8 cellular contexts compared by ENCODE assay signal in genomic region chr6:130365166-130366010, GRCh38. TPM values are rescaled to one million over a fixed set of nuclear protein-coding genes. Genes with fewer than 3 reads are reported as not detected.
A peak's percentile ranks its signal among the peaks of the same experiment; 100 is the strongest.
DNase-seq lines count a peak whose midpoint lies in the region; TF ChIP-seq lines count a peak whose summit lies in the region.

No MANE protein-coding gene starts in this region.

- H3K4me3 ChIP-seq in H7 (ENCODE audit: insufficient read depth, low read depth, low read length), result peak overlapping the region; percentile 74

- peaks cover 16% of the 10 kb centered on the region; the same call in 1 of the 2 replicates for H3K27me3 ChIP-seq in H7 (ENCODE audit: control insufficient read depth, insufficient read depth, low read length)

- H3K4me3 Mint-ChIP-seq in nephron progenitor cell, result peak overlapping the region; percentile 80

- peak; percentile 76 for TF ChIP-seq CTCF in nephron progenitor cell (IDR thresholded peaks at IDR 0.05)

- no peaks in the 10 kb centered on the region for H3K36me3 ChIP-seq in H7 (replicated peaks; ENCODE audit: control insufficient read depth, insufficient read depth, low read length)

- H3K27me3 Mint-ChIP-seq in nephron progenitor cell (ENCODE audit: low read depth, poor library complexity), result peaks cover 68% of the 10 kb centered on the region

- peaks cover 6% of the 10 kb centered on the region for H3K4me1 Mint-ChIP-seq in nephron progenitor cell

- no peak overlapping the region for H3K27ac Mint-ChIP-seq in nephron progenitor cell

- no peaks in the 10 kb centered on the region for H3K36me3 Mint-ChIP-seq in nephron progenitor cell (ENCODE audit: low read depth)

- DNase-seq in DMS53 (lab: John Stamatoyannopoulos, UW) (peak; percentile 66), H7 (peak; percentile 92), NCI-H226 (peak; percentile 61), activated T-helper 1 cell treated with Interleukin-2 at 50 U/mL for 16 hours (ENCODE audit: low read depth) (peak; percentile 33), fibroblast of the conjunctiva (ENCODE audit: low read depth) (peak; percentile 36), nephron progenitor cell (peak; percentile 89), ureter (ENCODE audit: low spot score) (peak; percentile 59), middle frontal gyrus (ENCODE audit: extremely low spot score, low spot score) (no peak)

- H3K9me3 Mint-ChIP-seq in nephron progenitor cell, result no peaks in the 10 kb centered on the region

RNA-seq across cellular contexts. Expression of gene TMEM200A, which starts 0.4 kb away (rescaled TPM):
- total RNA-seq in H7 (2014; rRNA removed; shearing (Covaris generic)), result 2.8 and 4.2 TPM in 2 replicates
- total RNA-seq in ureter, result 4.5 TPM
